In genomic region chr12:113327000-113327399, GRCh38 we compare ENCODE assay signal across 15 cellular contexts. TPM values are rescaled to one million over a fixed set of nuclear protein-coding genes. Genes with fewer than 3 reads are reported as not detected.
DNase-seq lines count a peak whose midpoint lies in the region; ATAC-seq and TF ChIP-seq lines count a peak whose summit lies in the region.
"Had no signal": no experiment of that assay in that cellular context is flagged by ENCODE, and none has a peak within 500 bp of the region (broad histone marks: within the 10 kb centered on the region; RNA-seq: fewer than 3 reads in every experiment).

No MANE protein-coding gene starts in this region.

- H3K4me2 ChIP-seq in BLaER1 treated with 17β-estradiol and CSF1 and Interleukin-3, amounts not matched to agents 10 nM and 100 nM: peak overlapping the region; percentile 25 to 53 (median 38); a peak in 19 of 22 replicates

- H3K27me3 ChIP-seq in BLaER1 treated with 17β-estradiol and CSF1 and Interleukin-3, amounts not matched to agents 10 nM and 100 nM: no peaks in the 10 kb centered on the region
- H3K27me3 ChIP-seq in gastroesophageal sphincter (no peaks in the 10 kb centered on the region), psoas muscle (ENCODE audit: insufficient read depth in 3 of 3, low read length in 2 of 3) (no peaks in the 10 kb centered on the region)
- H3K27me3 ChIP-seq: MG63, pancreas had no signal

- TF ChIP-seq CTCF in gastroesophageal sphincter (IDR thresholded peaks at IDR 0.05) (no peak), psoas muscle (IDR thresholded peaks at IDR 0.05) (no peak)

- 86 to 100% methylated on average over 1 of the region's 2 CpGs for WGBS in gastroesophageal sphincter (ENCODE audit: low coverage in 1 of 2), 2 donors
- WGBS in psoas muscle, 3 donors: 68 to 87% (median 73%) methylated on average over 2 of the region's 2 CpGs

- H3K9me3 ChIP-seq in BLaER1 treated with 17β-estradiol and CSF1 and Interleukin-3, amounts not matched to agents 10 nM and 100 nM (replicated peaks in 1 of 11): peaks cover 0 to 12% (median 4%) of the 10 kb centered on the region in 11 experiments; a peak in 10 of 22 replicates
- no peaks in the 10 kb centered on the region for H3K9me3 ChIP-seq in gastroesophageal sphincter
- H3K9me3 ChIP-seq in psoas muscle: no peaks in the 10 kb centered on the region
- H3K9me3 ChIP-seq: pancreas had no signal

- peaks cover 14 to 39% (median 21%) of the 10 kb centered on the region in 10 experiments for H3K4me1 ChIP-seq in BLaER1 treated with 17β-estradiol and CSF1 and Interleukin-3, amounts not matched to agents 10 nM and 100 nM
- H3K4me1 ChIP-seq in gastroesophageal sphincter (peaks cover 0 to 22% (median 12%) of the 10 kb centered on the region in 3 donors), psoas muscle (peaks cover 22% of the 10 kb centered on the region)

- H3K36me3 ChIP-seq in BLaER1 treated with 17β-estradiol and CSF1 and Interleukin-3, amounts not matched to agents 10 nM and 100 nM: peaks cover 0 to 73% (median 6%) of the 10 kb centered on the region in 11 experiments; a peak in 10 of 22 replicates
- H3K36me3 ChIP-seq in gastroesophageal sphincter (peaks cover 0 to 47% of the 10 kb centered on the region in 2 donors), psoas muscle (ENCODE audit: insufficient read depth in 1 of 2, low read depth in 1 of 2) (peaks cover 0 to 32% of the 10 kb centered on the region in 2 donors)
- H3K36me3 ChIP-seq: MG63 had no signal

- DNase-seq in psoas muscle: no peak
- no peak for DNase-seq in C1 segment of cervical spinal cord (lab: John Stamatoyannopoulos, UW)
- no peak for DNase-seq in central memory CD4-positive, alpha-beta T cell
- no peak for DNase-seq in left colon
- no peak for DNase-seq in GM03348 (ENCODE audit: low spot score)
- DNase-seq: activated B cell treated with CpG ODN at 0.5 μM for 24 hours; GOT3; mammary epithelial cell; MG63; NCI-H2171; stimulated activated CD4-positive, alpha-beta T cell treated with anti-CD3 and anti-CD28 coated beads, Interleukin-1b, Interleukin-23, amount 100 ng/mL, for 48 hours had no signal

- peaks cover 0 to 27% (median 0%) of the 10 kb centered on the region in 11 experiments; a peak in 6 of 22 replicates for H4K20me1 ChIP-seq in BLaER1 treated with 17β-estradiol and CSF1 and Interleukin-3, amounts not matched to agents 10 nM and 100 nM

- no peak for TF ChIP-seq EP300 in gastroesophageal sphincter (IDR thresholded peaks at IDR 0.05)

- ATAC-seq in SK-N-SH treated with all-trans-retinoic acid at 6 μM for 48 hours (peak; percentile 18), gastroesophageal sphincter (no peak), psoas muscle (peak in 1 of 4 donors; percentile 26), left colon (no peak)

- no peak for TF ChIP-seq POLR2A in gastroesophageal sphincter (IDR thresholded peaks at IDR 0.05)

- peak overlapping the region in 2 of 11 experiments; percentile 16 to 26; a peak in 2 of 22 replicates for H3K9ac ChIP-seq in BLaER1 treated with 17β-estradiol and CSF1 and Interleukin-3, amounts not matched to agents 10 nM and 100 nM

- intact Hi-C loops in psoas muscle (cut with DNase I): no loop called here
- intact Hi-C loops in left colon (cut with DNase I, micrococcal nuclease): no loop called here

- H3K27ac ChIP-seq in BLaER1 treated with 17β-estradiol and CSF1 and Interleukin-3, amounts not matched to agents 10 nM and 100 nM: no peak overlapping the region
- H3K27ac ChIP-seq in gastroesophageal sphincter (peak overlapping the region in 3 of 4 donors; percentile 29 to 54 (median 53)), psoas muscle (peak overlapping the region; percentile 61)
- H3K27ac ChIP-seq: pancreas had no signal

- no peak overlapping the region for H3K4me3 ChIP-seq in BLaER1 treated with 17β-estradiol and CSF1 and Interleukin-3, amounts not matched to agents 10 nM and 100 nM
- no peak overlapping the region for H3K4me3 ChIP-seq in gastroesophageal sphincter
- H3K4me3 ChIP-seq in psoas muscle: no peak overlapping the region
- H3K4me3 ChIP-seq: MG63, pancreas had no signal

TF ChIP-seq in SK-N-SH treated with all-trans-retinoic acid at 6 μM for 48 hours, 23 proteins besides CTCF, POLR2A, EP300 and RAD21:
- TF ChIP-seq PPARA (CRISPR knock-in tag; IDR thresholded peaks at IDR 0.05; ENCODE audit: borderline replicate concordance): no peak
- no peak for TF ChIP-seq OSR1 (CRISPR knock-in tag; IDR thresholded peaks at IDR 0.05)
- TF ChIP-seq ESRRG (CRISPR knock-in tag; IDR thresholded peaks at IDR 0.05): no peak
- no peak for TF ChIP-seq ZNF70 (CRISPR knock-in tag; IDR thresholded peaks at IDR 0.05)
- TF ChIP-seq ZC3H10 (CRISPR knock-in tag; IDR thresholded peaks at IDR 0.05): no peak

RNA-seq across cellular contexts. Expression of gene SLC8B1, which starts 7.9 kb away (rescaled TPM):
- total RNA-seq in gastroesophageal sphincter (10 to 100 TPM; 20.9 to 44.2 (median 29.8) TPM), psoas muscle (10 to 100 TPM in 1 of 4 donors, 1 to 10 TPM in 3; 7.6 to 10.3 (median 9.5) TPM), left colon (10 to 100 TPM; 50.5 to 57.3 TPM)
- polyA plus RNA-seq in psoas muscle: 1 to 10 TPM; 5.7 to 9.6 (median 5.7) TPM

RNA-seq across cellular contexts. Expression of gene PLBD2, which starts 31.4 kb away (rescaled TPM):
- total RNA-seq in gastroesophageal sphincter: 10 to 100 TPM; 23.1 to 54.4 (median 31.3) TPM
- total RNA-seq in psoas muscle: 10 to 100 TPM; 15.7 to 21.4 (median 20.1) TPM
- polyA plus RNA-seq in psoas muscle: 10 to 100 TPM in 1 of 3 donors, 1 to 10 TPM in 2; 5.2 to 14.0 (median 8.3) TPM
- total RNA-seq in left colon: 10 to 100 TPM; 17.7 to 23.5 TPM

Comparison
In these comparisons a context has a peak if more than half of its experiments do, and no peak if none do; other contexts are left out.
1. H3K27ac ChIP-seq: peak in gastroesophageal sphincter (3 of 4) and psoas muscle (single experiment); none in BLaER1 treated with 17β-estradiol and CSF1 and Interleukin-3, amounts not matched to agents 10 nM and 100 nM (0 of 11).